ENCODE assay signal across 23 cellular contexts in the genomic region with DNA sequence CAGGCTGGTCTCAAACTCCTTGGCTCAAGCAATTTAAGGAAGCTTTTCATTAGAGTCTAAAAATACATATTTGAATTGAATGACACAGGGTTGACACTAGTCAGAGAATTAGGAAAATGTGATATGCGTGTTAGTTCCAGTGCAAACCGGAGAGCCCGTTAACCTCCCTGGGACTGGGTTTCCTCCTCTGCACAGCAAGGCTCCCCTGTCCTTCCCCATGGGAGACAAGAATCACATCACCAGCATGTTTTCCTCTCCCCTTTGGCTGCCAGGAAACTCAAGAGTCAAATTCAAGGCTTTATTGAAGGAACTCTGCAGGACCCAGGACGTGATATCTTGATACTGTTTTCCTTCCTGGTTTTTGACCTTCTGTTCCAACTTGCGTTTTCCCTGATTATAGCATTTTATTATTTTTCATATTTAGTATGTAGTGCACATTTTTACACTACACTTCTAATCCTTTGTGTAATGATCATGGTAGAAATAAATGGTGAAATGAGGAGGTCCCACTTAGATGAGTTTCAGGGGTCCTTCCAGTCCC. TPM values are rescaled to one million over a fixed set of nuclear protein-coding genes. Genes with fewer than 3 reads are reported as not detected.
DNase-seq lines count a peak whose midpoint lies in the region; ATAC-seq and TF ChIP-seq lines count a peak whose summit lies in the region.
"Had no signal": no experiment of that assay in that cellular context is flagged by ENCODE, and none has a peak within 500 bp of the region (broad histone marks: within the 10 kb centered on the region; RNA-seq: fewer than 3 reads in every experiment).

No MANE protein-coding gene starts in this region.

- no peak overlapping the region for H3K4me3 ChIP-seq in choroid plexus epithelial cell (ENCODE audit: low read depth, low read length)
- no peak overlapping the region for H3K4me3 ChIP-seq in osteoblast (ENCODE audit: insufficient read depth, low read length)
- H3K4me3 ChIP-seq in dorsolateral prefrontal cortex, result no peak overlapping the region
- H3K4me3 ChIP-seq: BLaER1, GM23338, HAP-1, SJSA1 had no signal

- TF ChIP-seq CTCF in HFFc6 (IDR thresholded peaks at IDR 0.05) (no peak), choroid plexus epithelial cell (conservative IDR thresholded peaks at IDR 0.05; ENCODE audit: low read depth, low read length) (no peak), osteoblast (IDR thresholded peaks at IDR 0.05; ENCODE audit: extremely low read depth, low read depth, low read length) (no peak), dorsolateral prefrontal cortex (IDR thresholded peaks at IDR 0.05 in 54 of 56, conservative IDR thresholded peaks at IDR 0.05 in 2 of 56; ENCODE audit: low read depth in 1 of 56, partially characterized antibody in 56 of 56) (no peak)

- no peaks in the 10 kb centered on the region; the same call in 1 of the 2 replicates for H3K36me3 Mint-ChIP-seq in HFFc6 (ENCODE audit: low read depth)
- H3K36me3 Mint-ChIP-seq: CD4-positive, CD25-positive, alpha-beta regulatory T cell had no signal

- H3K4me3 Mint-ChIP-seq in HFFc6, result no peak overlapping the region
- H3K4me3 Mint-ChIP-seq: CD4-positive, CD25-positive, alpha-beta regulatory T cell; GM23338 had no signal

- no peaks in the 10 kb centered on the region for H4K20me1 ChIP-seq in osteoblast (ENCODE audit: insufficient read depth, low read length)
- H4K20me1 ChIP-seq: BLaER1 had no signal

- DNase-seq in cardiac septum (ENCODE audit: low spot score), result peak; percentile 46
- no peak for DNase-seq in Right ventricle myocardium superior
- DNase-seq in HFFc6, result no peak
- peak; percentile 68 for DNase-seq in choroid plexus epithelial cell (ENCODE audit: low read depth)
- DNase-seq in osteoblast (ENCODE audit: insufficient read length, low spot score, missing footprints), result no peak
- no peak for DNase-seq in dorsolateral prefrontal cortex
- no peak for DNase-seq in stimulated activated CD4-positive, alpha-beta T cell treated with anti-CD3 and anti-CD28 coated beads, Interleukin-1b, Interleukin-23, amount 100 ng/mL, for 48 hours
- DNase-seq: CD4-positive, CD25-positive, alpha-beta regulatory T cell; DMS53; NCI-H1048; NCI-H1417; NCI-H1694; NCI-H2029 treated with DMSO at 0.1 percent for 48 hours; NCI-H2227 treated with DMSO at 0.1 percent for 48 hours; NCI-H69 had no signal

- H3K79me2 ChIP-seq in osteoblast (ENCODE audit: insufficient read depth, low read length), result no peaks in the 10 kb centered on the region

- H3K4me2 ChIP-seq in osteoblast (ENCODE audit: insufficient read depth, low read length), result no peak overlapping the region
- H3K4me2 ChIP-seq: GM23338, KMS-11 had no signal

- H3K9me3 Mint-ChIP-seq in HFFc6, result no peaks in the 10 kb centered on the region
- H3K9me3 Mint-ChIP-seq: CD4-positive, CD25-positive, alpha-beta regulatory T cell; GM23338; IgD-negative memory B cell had no signal

- peaks cover 32% of the 10 kb centered on the region for H3K4me1 ChIP-seq in osteoblast (ENCODE audit: insufficient read depth, low read length)

- no peaks in the 10 kb centered on the region for H3K36me3 ChIP-seq in osteoblast (ENCODE audit: insufficient read depth, low read length)
- H3K36me3 ChIP-seq: BLaER1, HAP-1, SJSA1 had no signal

- peak overlapping the region; percentile 86 for H3K27ac Mint-ChIP-seq in HFFc6
- H3K27ac Mint-ChIP-seq: GM23338, IgD-negative memory B cell had no signal

- intact Hi-C loops in cardiac septum (cut with DNase I), result no loop called here
- intact Hi-C loops in Right ventricle myocardium superior (cut with DNase I), result no loop called here
- intact Hi-C loops in dorsolateral prefrontal cortex (cut with DNase I), result loop anchor here in 1 of 2 donors (5.0 kb wide), 1 partner anchor 33 kb away; no protein-coding TSS in a partner anchor

- peaks cover 84% of the 10 kb centered on the region for H3K4me1 Mint-ChIP-seq in HFFc6 (ENCODE audit: low read depth)

- H2AFZ ChIP-seq in osteoblast (ENCODE audit: low read length), result no peak overlapping the region
- H2AFZ ChIP-seq: GM23338 had no signal

- no peaks in the 10 kb centered on the region for H3K9me3 ChIP-seq in osteoblast (ENCODE audit: low read depth, low read length)
- H3K9me3 ChIP-seq: BLaER1, HAP-1, SJSA1 had no signal

- no peaks in the 10 kb centered on the region; the same call in 1 of the 2 replicates for H3K27me3 Mint-ChIP-seq in HFFc6 (ENCODE audit: insufficient read depth)

- H3K27me3 ChIP-seq in osteoblast (ENCODE audit: insufficient read depth, low read length) (no peaks in the 10 kb centered on the region), dorsolateral prefrontal cortex (no peaks in the 10 kb centered on the region)
- H3K27me3 ChIP-seq: BLaER1 had no signal

- H3K27ac ChIP-seq in osteoblast (ENCODE audit: low read depth, low read length) (peak overlapping the region; percentile 68), dorsolateral prefrontal cortex (no peak overlapping the region)
- H3K27ac ChIP-seq: BLaER1, KMS-11, SJSA1 had no signal

- ATAC-seq in Right ventricle myocardium superior (ENCODE audit: poor library complexity) (no peak), GM19463 (IDR thresholded peaks at IDR 0.05; ENCODE audit: unreplicated experiment) (no peak)
- ATAC-seq: GM23338, Panc1 had no signal

RNA-seq across cellular contexts. Expression of a gene that starts 24.9 kb away (rescaled TPM):
- total RNA-seq in cardiac septum, result 0.67 TPM
- total RNA-seq in Right ventricle myocardium superior, result 1.0 TPM
- 10 to 100 TPM in 4 of 6 experiments, 1 to 10 TPM in 2; 2.5 to 15.0 (median 12.3) TPM for total RNA-seq in HFFc6 (2021; fragmentation: NEBNext Ultra II Directional; extraction: Animal tissue kit (Norgen Biotek cat#: 25700))
- 1.8 and 2.2 TPM in 2 replicates for total RNA-seq in osteoblast
- 10 to 100 TPM in 109 of 120 experiments, 1 to 10 TPM in 11; 7.2 to 31.4 (median 14.2) TPM for total RNA-seq in dorsolateral prefrontal cortex

RNA-seq across cellular contexts. Expression of a gene that starts 39.2 kb away (rescaled TPM):
- total RNA-seq in cardiac septum (209 TPM), Right ventricle myocardium superior (173 TPM), osteoblast (149 and 177 TPM in 2 replicates), dorsolateral prefrontal cortex (100 to 1,000 TPM in 27 of 120 experiments, 10 to 100 TPM in 93; 45.5 to 124 (median 88.3) TPM)
- 100 to 1,000 TPM; 213 to 242 (median 224) TPM for total RNA-seq in HFFc6 (2021; fragmentation: NEBNext Ultra II Directional; extraction: Animal tissue kit (Norgen Biotek cat#: 25700))

RNA-seq across cellular contexts. Expression of a gene that starts 44.4 kb away (rescaled TPM):
- 25.4 TPM for total RNA-seq in cardiac septum
- total RNA-seq in Right ventricle myocardium superior, result 29.1 TPM
- 10 to 100 TPM; 23.9 to 34.7 (median 29.7) TPM for total RNA-seq in HFFc6 (2021; fragmentation: NEBNext Ultra II Directional; extraction: Animal tissue kit (Norgen Biotek cat#: 25700))
- 14.8 and 16.5 TPM in 2 replicates for total RNA-seq in osteoblast
- 10 to 100 TPM in 9 of 120 experiments, 1 to 10 TPM in 111; 2.7 to 14.6 (median 6.1) TPM for total RNA-seq in dorsolateral prefrontal cortex

RNA-seq across cellular contexts. Expression of a gene that starts 59.8 kb away (rescaled TPM):
- 2.7 TPM for total RNA-seq in cardiac septum
- 2.2 TPM for total RNA-seq in Right ventricle myocardium superior
- total RNA-seq in HFFc6 (2021; fragmentation: NEBNext Ultra II Directional; extraction: Animal tissue kit (Norgen Biotek cat#: 25700)), result 1 to 10 TPM in 1 of 6 experiments, under 1 TPM in 5; 0.35 to 1.1 (median 0.41) TPM
- 0.36 and 0.59 TPM in 2 replicates for total RNA-seq in osteoblast
- total RNA-seq in dorsolateral prefrontal cortex, result 1 to 10 TPM in 35 of 120 experiments, under 1 TPM in 85; 0.20 to 3.7 (median 0.77) TPM
- total RNA-seq: CD4-positive, CD25-positive, alpha-beta regulatory T cell had no signal

Comparison
In these comparisons a context has a peak if more than half of its experiments do, and no peak if none do; other contexts are left out.
1. DNase-seq: peak in cardiac septum (single experiment) and choroid plexus epithelial cell (single experiment); none in Right ventricle myocardium superior (single experiment), HFFc6 (single experiment), osteoblast (single experiment), dorsolateral prefrontal cortex (0 of 10) and stimulated activated CD4-positive, alpha-beta T cell treated with anti-CD3 and anti-CD28 coated beads, Interleukin-1b, Interleukin-23, amount 100 ng/mL, for 48 hours (single experiment).